ENCODE assay signal across 8 cellular contexts in genomic region chr1:36305915-36306209, GRCh38. TPM values are rescaled to one million over a fixed set of nuclear protein-coding genes. Genes with fewer than 3 reads are reported as not detected.
DNase-seq lines count a peak whose midpoint lies in the region; ATAC-seq, FAIRE-seq and TF ChIP-seq lines count a peak whose summit lies in the region.

No MANE protein-coding gene starts in this region.

- H3K36me3 ChIP-seq in BLaER1 (peaks cover 41% of the 10 kb centered on the region), IMR-90 (ENCODE audit: control insufficient read depth, insufficient read depth, low read length) (peaks cover 35% of the 10 kb centered on the region)

- CTCF ChIA-PET in IMR-90 (lab: Yijun Ruan, JAX) = no interaction called here

- H3K56ac ChIP-seq in IMR-90 (ENCODE audit: extremely low read depth, insufficient read depth, low read length) = no peak overlapping the region

- H4K20me1 ChIP-seq in BLaER1 (peaks cover 45% of the 10 kb centered on the region), IMR-90 (ENCODE audit: insufficient read depth, low read length) (peaks cover 4% of the 10 kb centered on the region; the same call in 1 of the 2 replicates)

- TF ChIP-seq CTCF in IMR-90 (conservative IDR thresholded peaks at IDR 0.05; ENCODE audit: low read depth, low read length) (no peak), natural killer cell (IDR thresholded peaks at IDR 0.05) (no peak)

- no peak overlapping the region for H2BK15ac ChIP-seq in IMR-90 (ENCODE audit: low read depth, low read length)

- H3K4me3 Mint-ChIP-seq in central memory CD8-positive, alpha-beta T cell = peak overlapping the region; percentile 91
- peak overlapping the region; percentile 95 for H3K4me3 Mint-ChIP-seq in natural killer cell

- DNase-seq in IMR-90 (no peak), natural killer cell (no peak), cerebellum (ENCODE audit: low spot score) (no peak), GM19239 (ENCODE audit: insufficient read length, low spot score) (no peak), superior temporal gyrus (ENCODE audit: extremely low spot score) (no peak)
- no peak for DNase-seq in central memory CD8-positive, alpha-beta T cell (ENCODE audit: low spot score in 2 of 2)

- H3K27ac ChIP-seq in BLaER1 (no peak overlapping the region), IMR-90 (ENCODE audit: insufficient read depth, low read length) (no peak overlapping the region)

- H3K27ac Mint-ChIP-seq in central memory CD8-positive, alpha-beta T cell (ENCODE audit: low read depth) = peak overlapping the region; percentile 87
- peak overlapping the region in 1 of 2 donors; percentile 83 for H3K27ac Mint-ChIP-seq in natural killer cell

- no peak overlapping the region for H3K18ac ChIP-seq in IMR-90 (ENCODE audit: low read depth, low read length)

- H3K9me3 Mint-ChIP-seq in central memory CD8-positive, alpha-beta T cell = no peaks in the 10 kb centered on the region
- no peaks in the 10 kb centered on the region for H3K9me3 Mint-ChIP-seq in natural killer cell

- peaks cover 10% of the 10 kb centered on the region for H3K4me1 Mint-ChIP-seq in central memory CD8-positive, alpha-beta T cell
- H3K4me1 Mint-ChIP-seq in natural killer cell = peaks cover 14 to 30% of the 10 kb centered on the region in 2 donors

- H2BK5ac ChIP-seq in IMR-90 (ENCODE audit: low read depth, low read length, poor library complexity, severe bottlenecking) = no peak overlapping the region

- H3K4ac ChIP-seq in IMR-90 (ENCODE audit: low read depth, low read length) = no peak overlapping the region

- no peaks in the 10 kb centered on the region for H3K9me3 ChIP-seq in BLaER1
- H3K9me3 ChIP-seq in IMR-90 (ENCODE audit: control insufficient read depth, insufficient read depth, low read length) = no peaks in the 10 kb centered on the region

- dilution Hi-C loops in IMR-90 (cut with HindIII; ENCODE audit: low sequenced_read_pairs, unreplicated experiment) = no loop called here

- H3K27me3 ChIP-seq in BLaER1 = no peaks in the 10 kb centered on the region
- no peaks in the 10 kb centered on the region for H3K27me3 ChIP-seq in IMR-90 (ENCODE audit: control insufficient read depth, insufficient read depth, low read length)

- H3K79me1 ChIP-seq in IMR-90 (ENCODE audit: low read depth in 1 of 2, low read length in 2 of 2) = peaks cover 24 to 59% of the 10 kb centered on the region in 2 experiments; a peak in 3 of 4 replicates

- H3K4me1 ChIP-seq in BLaER1 (peaks cover 31% of the 10 kb centered on the region), IMR-90 (ENCODE audit: control insufficient read depth, insufficient read depth, low read length) (peaks cover 8% of the 10 kb centered on the region)

- no TSS peak for BruUV-seq in IMR-90 (replicated peaks; lab: Mats Ljungman, UMichigan)

- POLR2A ChIA-PET in IMR-90 (lab: Charles Lee; ENCODE audit: unreplicated experiment) = no interaction called here

- H2AK9ac ChIP-seq in IMR-90 (replicated peaks; ENCODE audit: low read depth, low read length, poor library complexity) = peak overlapping the region; percentile 23

- H3K4me2 ChIP-seq in BLaER1 (peak overlapping the region; percentile 96), IMR-90 (ENCODE audit: low read depth, low read length) (no peak overlapping the region)

- in situ Hi-C loops in IMR-90 (cut with MboI; ENCODE audit: low sequenced_read_pairs) = no loop called here

- no peak overlapping the region for H4K8ac ChIP-seq in IMR-90 (ENCODE audit: low read depth in 2 of 2, low read length in 2 of 2)

- TF ChIP-seq RAD21 in IMR-90 (IDR thresholded peaks at IDR 0.05; ENCODE audit: low read length) = no peak

- no CpG with 5 or more reads among the region's 7 CpGs for WGBS in IMR-90 (ENCODE audit: extremely low coverage in 2 of 2, insufficient read length in 1 of 2), 2 experiments

- no peak overlapping the region for H2BK20ac ChIP-seq in IMR-90 (ENCODE audit: low read depth, low read length)

- no peak overlapping the region for H4K91ac ChIP-seq in IMR-90 (ENCODE audit: insufficient read depth, low read depth, low read length)

- H2AK5ac ChIP-seq in IMR-90 (ENCODE audit: low read depth, low read length) = no peak overlapping the region

- intact Hi-C loops in IMR-90 (cut with micrococcal nuclease) (loop anchor here (2.0 kb wide), 1 partner anchor 115 kb away; no protein-coding TSS in a partner anchor), natural killer cell (cut with micrococcal nuclease) (loop anchor here (2.0 to 5.0 kb wide), 2 partner anchors 61 to 157 kb away; partner anchors contain the start of gene TRAPPC3)

- H3K9ac ChIP-seq in BLaER1 (no peak overlapping the region), IMR-90 (ENCODE audit: low read depth, low read length) (no peak overlapping the region)

- TF ChIP-seq POLR2A in IMR-90 (IDR thresholded peaks at IDR 0.05; ENCODE audit: low read depth, low read length) = no peak

- no peaks in the 10 kb centered on the region for H3K27me3 Mint-ChIP-seq in central memory CD8-positive, alpha-beta T cell
- H3K27me3 Mint-ChIP-seq in natural killer cell (ENCODE audit: low read depth in 2 of 2) = no peaks in the 10 kb centered on the region

- H3K36me3 Mint-ChIP-seq in central memory CD8-positive, alpha-beta T cell (ENCODE audit: insufficient read depth) = peaks cover 35% of the 10 kb centered on the region
- H3K36me3 Mint-ChIP-seq in natural killer cell = peaks cover 7% of the 10 kb centered on the region

- H3K4me3 ChIP-seq in BLaER1 (peak overlapping the region; percentile 79), IMR-90 (ENCODE audit: insufficient read depth, low read depth, low read length) (no peak overlapping the region)

- no peak for FAIRE-seq in GM19239 (lab: Jason Lieb, UNC)

- no peak overlapping the region for H2AFZ ChIP-seq in IMR-90 (replicated peaks; ENCODE audit: low read length, poor library complexity)

- H4K5ac ChIP-seq in IMR-90 (ENCODE audit: low read depth, low read length) = no peak overlapping the region

- H3K23ac ChIP-seq in IMR-90 (ENCODE audit: low read depth, low read length) = no peak overlapping the region

- no peak overlapping the region for H2BK120ac ChIP-seq in IMR-90 (ENCODE audit: low read depth, low read length)

- H3K14ac ChIP-seq in IMR-90 (replicated peaks; ENCODE audit: low read depth, low read length) = no peak overlapping the region

- ATAC-seq in IMR-90 (ENCODE audit: low read depth) = no peak
- no peak for ATAC-seq in central memory CD8-positive, alpha-beta T cell (replicated peaks; ENCODE audit: extremely low read depth, poor library complexity, severe bottlenecking)
- ATAC-seq in natural killer cell = no peak
- no peak for ATAC-seq in GM18867 (IDR thresholded peaks at IDR 0.05; ENCODE audit: unreplicated experiment)

- peaks cover 8% of the 10 kb centered on the region for H3K9me1 ChIP-seq in IMR-90 (ENCODE audit: insufficient read depth, low read length)

TF ChIP-seq in IMR-90, 13 proteins besides CTCF, POLR2A, EP300 and RAD21:
- TF ChIP-seq MAFK (IDR thresholded peaks at IDR 0.05; ENCODE audit: low read depth, low read length) (no peak), NFE2L2 (IDR thresholded peaks at IDR 0.05; ENCODE audit: low read depth, low read length) (no peak), CHD1 (IDR thresholded peaks at IDR 0.05; ENCODE audit: low read depth, low read length) (no peak), RCOR1 (IDR thresholded peaks at IDR 0.05; ENCODE audit: insufficient replicate concordance, low read length) (no peak), FOS (IDR thresholded peaks at IDR 0.05; ENCODE audit: low read depth, low read length) (no peak), ELK1 (IDR thresholded peaks at IDR 0.05; ENCODE audit: borderline replicate concordance, low read depth, low read length) (no peak), MXI1 (IDR thresholded peaks at IDR 0.05; ENCODE audit: borderline replicate concordance, low read depth, low read length) (no peak), USF2 (IDR thresholded peaks at IDR 0.05; ENCODE audit: low read depth, low read length) (no peak), RFX5 (IDR thresholded peaks at IDR 0.05; ENCODE audit: low read depth, low read length) (no peak), SMC3 (IDR thresholded peaks at IDR 0.05; ENCODE audit: low read depth, low read length) (no peak), BHLHE40 (IDR thresholded peaks at IDR 0.05; ENCODE audit: low read depth, low read length) (no peak), MAZ (IDR thresholded peaks at IDR 0.05; ENCODE audit: borderline replicate concordance, low read depth, low read length) (no peak)

RNA-seq across cellular contexts. Expression of gene SH3D21, which starts 0.3 kb away (rescaled TPM):
- total RNA-seq in IMR-90 (2012; rRNA removed) (1.8 and 1.9 TPM in 2 replicates), natural killer cell (1 to 10 TPM; 1.9 to 2.6 (median 2.5) TPM), cerebellum (5.4 TPM)
- polyA plus RNA-seq in IMR-90 (2012; rRNA removed) = 11.0 and 11.9 TPM in 2 replicates
- 2.6 and 2.9 TPM in 2 replicates for polyA plus RNA-seq in IMR-90 (2012; cell fraction: cytosol; rRNA removed)
- 65.3 and 92.1 TPM in 2 replicates for polyA plus RNA-seq in IMR-90 (2012; cell fraction: nucleus; rRNA removed; ENCODE audit: low replicate concordance)

RNA-seq across cellular contexts. Expression of gene EVA1B, which starts 17.6 kb away (rescaled TPM):
- total RNA-seq in IMR-90 (2012; rRNA removed) (49.8 and 63.3 TPM in 2 replicates), natural killer cell (1 to 10 TPM; 4.0 to 8.0 (median 4.9) TPM), cerebellum (5.1 TPM)
- 64.6 and 147 TPM in 2 replicates for polyA plus RNA-seq in IMR-90 (2012; rRNA removed)
- polyA plus RNA-seq in IMR-90 (2012; cell fraction: cytosol; rRNA removed) = 167 and 245 TPM in 2 replicates
- 42.8 and 99.5 TPM in 2 replicates for polyA plus RNA-seq in IMR-90 (2012; cell fraction: nucleus; rRNA removed; ENCODE audit: low replicate concordance)
